10 cellular contexts compared by ENCODE assay signal in the genomic region with DNA sequence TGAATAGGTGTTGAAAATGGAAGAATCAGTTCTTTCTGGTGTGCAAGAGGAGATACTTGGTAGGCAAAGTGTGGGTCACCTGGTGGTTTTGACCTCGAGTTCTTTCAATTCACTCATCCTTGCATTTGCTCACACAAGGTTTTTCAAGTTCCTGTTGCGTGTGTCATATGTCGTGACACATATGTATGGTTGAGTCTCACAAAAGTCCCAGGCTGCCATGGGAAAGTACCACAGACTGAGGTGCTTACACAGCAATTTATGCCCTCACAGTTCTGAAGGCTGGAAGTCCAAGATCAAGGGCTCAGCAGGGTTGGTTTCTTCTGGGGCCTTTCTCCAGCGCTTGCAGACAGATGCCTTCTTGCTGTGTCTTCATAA.
A peak's percentile ranks its signal among the peaks of the same experiment; 100 is the strongest.
DNase-seq lines count a peak whose midpoint lies in the region; ATAC-seq and TF ChIP-seq lines count a peak whose summit lies in the region.
"Had no signal": no experiment of that assay in that cellular context is flagged by ENCODE, and none has a peak within 500 bp of the region (broad histone marks: within the 10 kb centered on the region; RNA-seq: fewer than 3 reads in every experiment).

No MANE protein-coding gene starts in this region.

- H3K27me3 ChIP-seq in neutrophil = no peaks in the 10 kb centered on the region
- H3K27me3 ChIP-seq: cardiac muscle cell had no signal

- POLR2A ChIA-PET in activated CD8-positive, alpha-beta T cell treated with anti-CD3 and anti-CD28 coated beads, Interleukin-2, amount 10 ng/mL, durations not matched to agents 7 days and 5 days (lab: Charles Lee) = no interaction called here

- H3K36me3 ChIP-seq in neutrophil = no peaks in the 10 kb centered on the region
- H3K36me3 ChIP-seq: cardiac muscle cell had no signal

- H3K4me1 Mint-ChIP-seq in activated CD8-positive, alpha-beta T cell treated with anti-CD3 and anti-CD28 coated beads, Interleukin-2, amount 10 ng/mL, durations not matched to agents 7 days and 5 days (ENCODE audit: low read depth) = peaks cover 85% of the 10 kb centered on the region

- H3K4me3 ChIP-seq in neutrophil (ENCODE audit: low read depth in 1 of 2, low read length in 1 of 2) = no peak overlapping the region
- H3K4me3 ChIP-seq: cardiac muscle cell had no signal

- H3K4me3 Mint-ChIP-seq in activated CD8-positive, alpha-beta T cell treated with anti-CD3 and anti-CD28 coated beads, Interleukin-2, amount 10 ng/mL, durations not matched to agents 7 days and 5 days = no peak overlapping the region

- peaks cover 44% of the 10 kb centered on the region for H3K36me3 Mint-ChIP-seq in activated CD8-positive, alpha-beta T cell treated with anti-CD3 and anti-CD28 coated beads, Interleukin-2, amount 10 ng/mL, durations not matched to agents 7 days and 5 days (ENCODE audit: low read depth)

- no peak for TF ChIP-seq CTCF in neutrophil (IDR thresholded peaks at IDR 0.05)

- no peaks in the 10 kb centered on the region for H3K9me3 Mint-ChIP-seq in activated CD8-positive, alpha-beta T cell treated with anti-CD3 and anti-CD28 coated beads, Interleukin-2, amount 10 ng/mL, durations not matched to agents 7 days and 5 days (ENCODE audit: insufficient read depth)

- CTCF ChIA-PET in activated CD8-positive, alpha-beta T cell treated with anti-CD3 and anti-CD28 coated beads, Interleukin-2, amount 10 ng/mL, durations not matched to agents 7 days and 5 days (lab: Charles Lee) = interaction anchor here (1.4 to 2.3 kb wide), 2 partner anchors 11 to 12 kb away, joined by 4 to 9 read pairs; no protein-coding TSS in a partner anchor

- H3K27me3 Mint-ChIP-seq in activated CD8-positive, alpha-beta T cell treated with anti-CD3 and anti-CD28 coated beads, Interleukin-2, amount 10 ng/mL, durations not matched to agents 7 days and 5 days (ENCODE audit: low read depth) = no peaks in the 10 kb centered on the region

- H3K4me1 ChIP-seq in neutrophil (ENCODE audit: control insufficient read depth in 1 of 2, insufficient read depth in 1 of 2, low read depth in 1 of 2, low read length in 1 of 2) = peaks cover 40 to 55% of the 10 kb centered on the region in 2 experiments

- H3K9me3 ChIP-seq in neutrophil = no peaks in the 10 kb centered on the region

- peak overlapping the region; percentile 61 for H3K27ac ChIP-seq in neutrophil
- H3K27ac ChIP-seq: cardiac muscle cell, VCaP had no signal

- H3K27ac Mint-ChIP-seq in activated CD8-positive, alpha-beta T cell treated with anti-CD3 and anti-CD28 coated beads, Interleukin-2, amount 10 ng/mL, durations not matched to agents 7 days and 5 days = peak overlapping the region; percentile 45

- ATAC-seq in GM18907 (IDR thresholded peaks at IDR 0.05; ENCODE audit: unreplicated experiment) = peak; percentile 47
- ATAC-seq in HG02763 (IDR thresholded peaks at IDR 0.05; ENCODE audit: unreplicated experiment) = peak; percentile 38
- no peak for ATAC-seq in activated CD8-positive, alpha-beta T cell treated with anti-CD3 and anti-CD28 coated beads, Interleukin-2, amount 10 ng/mL, durations not matched to agents 7 days and 5 days
- no peak for ATAC-seq in GM21529 (IDR thresholded peaks at IDR 0.05; ENCODE audit: unreplicated experiment)

- no peak for DNase-seq in activated CD8-positive, alpha-beta T cell treated with anti-CD3 and anti-CD28 coated beads, Interleukin-2, amount 10 ng/mL, durations not matched to agents 7 days and 5 days
- DNase-seq in NCI-H2107 (lab: John Stamatoyannopoulos, UW) = no peak
- DNase-seq in middle frontal gyrus (ENCODE audit: extremely low spot score, low spot score) = no peak
- DNase-seq: mesendoderm had no signal

Comparison
In these comparisons a context has a peak if more than half of its experiments do, and no peak if none do; other contexts are left out.
1. ATAC-seq: peak in GM18907 (single experiment) and HG02763 (single experiment); none in activated CD8-positive, alpha-beta T cell treated with anti-CD3 and anti-CD28 coated beads, Interleukin-2, amount 10 ng/mL, durations not matched to agents 7 days and 5 days (single experiment) and GM21529 (single experiment).